1 cellular context compared by ENCODE assay signal in the genomic region with DNA sequence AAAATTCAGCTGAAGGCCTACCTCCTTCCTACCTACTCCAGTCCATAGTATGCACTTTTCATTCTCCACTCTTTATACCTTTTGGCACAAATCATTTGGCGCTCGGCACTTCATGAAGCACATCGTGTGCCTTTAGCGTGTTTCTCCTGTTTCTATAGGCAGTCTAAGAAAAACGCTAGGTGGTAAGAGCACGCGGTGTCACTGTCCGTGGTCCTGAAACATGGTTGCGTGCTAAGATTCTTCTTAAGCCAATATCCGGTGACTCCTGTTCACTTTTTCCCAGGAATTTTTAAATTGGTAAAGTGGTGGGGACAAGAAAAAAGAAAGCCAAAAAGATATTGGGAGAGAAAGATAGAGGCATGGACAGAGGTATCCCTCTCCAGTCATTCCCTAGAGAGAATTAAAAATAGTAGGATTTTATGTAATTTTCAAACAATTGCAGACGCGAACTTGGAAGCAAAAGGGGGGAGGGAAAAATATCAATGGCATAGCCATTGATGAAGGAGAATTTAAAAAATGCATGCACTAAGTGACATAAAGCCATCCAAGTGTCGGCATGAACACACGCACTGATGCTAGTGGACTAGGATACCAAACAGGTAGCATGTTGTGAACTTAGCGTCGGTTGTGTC.
TF ChIP-seq lines count a peak whose summit lies in the region.

No MANE protein-coding gene starts in this region.

TF ChIP-seq in HepG2, 621 proteins besides CTCF, POLR2A, EP300 and RAD21 (continued from another document and continues in another):
- TF ChIP-seq, protein P1, sequence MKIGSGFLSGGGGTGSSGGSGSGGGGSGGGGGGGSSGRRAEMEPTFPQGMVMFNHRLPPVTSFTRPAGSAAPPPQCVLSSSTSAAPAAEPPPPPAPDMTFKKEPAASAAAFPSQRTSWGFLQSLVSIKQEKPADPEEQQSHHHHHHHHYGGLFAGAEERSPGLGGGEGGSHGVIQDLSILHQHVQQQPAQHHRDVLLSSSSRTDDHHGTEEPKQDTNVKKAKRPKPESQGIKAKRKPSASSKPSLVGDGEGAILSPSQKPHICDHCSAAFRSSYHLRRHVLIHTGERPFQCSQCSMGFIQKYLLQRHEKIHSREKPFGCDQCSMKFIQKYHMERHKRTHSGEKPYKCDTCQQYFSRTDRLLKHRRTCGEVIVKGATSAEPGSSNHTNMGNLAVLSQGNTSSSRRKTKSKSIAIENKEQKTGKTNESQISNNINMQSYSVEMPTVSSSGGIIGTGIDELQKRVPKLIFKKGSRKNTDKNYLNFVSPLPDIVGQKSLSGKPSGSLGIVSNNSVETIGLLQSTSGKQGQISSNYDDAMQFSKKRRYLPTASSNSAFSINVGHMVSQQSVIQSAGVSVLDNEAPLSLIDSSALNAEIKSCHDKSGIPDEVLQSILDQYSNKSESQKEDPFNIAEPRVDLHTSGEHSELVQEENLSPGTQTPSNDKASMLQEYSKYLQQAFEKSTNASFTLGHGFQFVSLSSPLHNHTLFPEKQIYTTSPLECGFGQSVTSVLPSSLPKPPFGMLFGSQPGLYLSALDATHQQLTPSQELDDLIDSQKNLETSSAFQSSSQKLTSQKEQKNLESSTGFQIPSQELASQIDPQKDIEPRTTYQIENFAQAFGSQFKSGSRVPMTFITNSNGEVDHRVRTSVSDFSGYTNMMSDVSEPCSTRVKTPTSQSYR (CRISPR knock-in tag; IDR thresholded peaks at IDR 0.05; ENCODE audit: borderline replicate concordance), result peak; percentile 66; the same call in 1 of the 2 replicates
- no peak for TF ChIP-seq HNRNPK (IDR thresholded peaks at IDR 0.05; ENCODE audit: low read depth, low read length, poor library complexity, severe bottlenecking)
- TF ChIP-seq TIGD3 (CRISPR knock-in tag; IDR thresholded peaks at IDR 0.05; ENCODE audit: borderline replicate concordance), result peak; percentile 62; the same call in 1 of the 2 replicates
- TF ChIP-seq ZNF230 (CRISPR knock-in tag; IDR thresholded peaks at IDR 0.05), result 0 out of 2 replicates have a peak, but pooled peaks have one; percentile 43
- peak; percentile 97 for TF ChIP-seq KLF6 (CRISPR knock-in tag; IDR thresholded peaks at IDR 0.05)
- no peak for TF ChIP-seq SRF (IDR thresholded peaks at IDR 0.05; ENCODE audit: low read depth, low read length)
- TF ChIP-seq U2AF2 (IDR thresholded peaks at IDR 0.05; ENCODE audit: low read depth, low read length), result no peak
- no peak for TF ChIP-seq KMT2A (CRISPR knock-in tag; IDR thresholded peaks at IDR 0.05)
- no peak for TF ChIP-seq IKZF1 (IDR thresholded peaks at IDR 0.05)
- no peak for TF ChIP-seq TBX3 (IDR thresholded peaks at IDR 0.05; ENCODE audit: borderline replicate concordance)
- TF ChIP-seq, protein P2, sequence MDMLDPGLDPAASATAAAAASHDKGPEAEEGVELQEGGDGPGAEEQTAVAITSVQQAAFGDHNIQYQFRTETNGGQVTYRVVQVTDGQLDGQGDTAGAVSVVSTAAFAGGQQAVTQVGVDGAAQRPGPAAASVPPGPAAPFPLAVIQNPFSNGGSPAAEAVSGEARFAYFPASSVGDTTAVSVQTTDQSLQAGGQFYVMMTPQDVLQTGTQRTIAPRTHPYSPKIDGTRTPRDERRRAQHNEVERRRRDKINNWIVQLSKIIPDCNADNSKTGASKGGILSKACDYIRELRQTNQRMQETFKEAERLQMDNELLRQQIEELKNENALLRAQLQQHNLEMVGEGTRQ (IDR thresholded peaks at IDR 0.05; ENCODE audit: low read depth, low read length), result no peak
- TF ChIP-seq, protein P2 (CRISPR knock-in tag; IDR thresholded peaks at IDR 0.05; ENCODE audit: borderline replicate concordance), result no peak
- TF ChIP-seq HNRNPL (IDR thresholded peaks at IDR 0.05; ENCODE audit: low read depth, low read length), result no peak
- TF ChIP-seq NFAT5 (CRISPR knock-in tag; IDR thresholded peaks at IDR 0.05), result peak; percentile 90; the same call in 1 of the 2 replicates
- TF ChIP-seq MTERF4 (CRISPR knock-in tag; IDR thresholded peaks at IDR 0.05), result 0 out of 2 replicates have a peak, but pooled peaks have one; percentile 76
- TF ChIP-seq, protein P3, sequence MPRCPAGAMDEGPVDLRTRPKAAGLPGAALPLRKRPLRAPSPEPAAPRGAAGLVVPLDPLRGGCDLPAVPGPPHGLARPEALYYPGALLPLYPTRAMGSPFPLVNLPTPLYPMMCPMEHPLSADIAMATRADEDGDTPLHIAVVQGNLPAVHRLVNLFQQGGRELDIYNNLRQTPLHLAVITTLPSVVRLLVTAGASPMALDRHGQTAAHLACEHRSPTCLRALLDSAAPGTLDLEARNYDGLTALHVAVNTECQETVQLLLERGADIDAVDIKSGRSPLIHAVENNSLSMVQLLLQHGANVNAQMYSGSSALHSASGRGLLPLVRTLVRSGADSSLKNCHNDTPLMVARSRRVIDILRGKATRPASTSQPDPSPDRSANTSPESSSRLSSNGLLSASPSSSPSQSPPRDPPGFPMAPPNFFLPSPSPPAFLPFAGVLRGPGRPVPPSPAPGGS (CRISPR knock-in tag; IDR thresholded peaks at IDR 0.05), result 0 out of 2 replicates have a peak, but pooled peaks have one; percentile 42
- no peak for TF ChIP-seq GRHL1 (CRISPR knock-in tag; conservative IDR thresholded peaks at IDR 0.05)
- no peak for TF ChIP-seq ARHGAP35 (CRISPR knock-in tag; IDR thresholded peaks at IDR 0.05; ENCODE audit: borderline replicate concordance)
- TF ChIP-seq PITX1 (CRISPR knock-in tag; IDR thresholded peaks at IDR 0.05), result peak; percentile 52; the same call in 1 of the 2 replicates
- TF ChIP-seq NFATC3 (CRISPR knock-in tag; IDR thresholded peaks at IDR 0.05), result no peak
- peak; percentile 64; the same call in 1 of the 2 replicates for TF ChIP-seq GATAD2A (CRISPR knock-in tag; IDR thresholded peaks at IDR 0.05)
- TF ChIP-seq CERS6 (CRISPR knock-in tag; IDR thresholded peaks at IDR 0.05), result no peak
- TF ChIP-seq YEATS4 (CRISPR knock-in tag; IDR thresholded peaks at IDR 0.05; ENCODE audit: borderline replicate concordance), result no peak; the same call in 1 of the 2 replicates
- no peak for TF ChIP-seq ZNF496 (CRISPR knock-in tag; IDR thresholded peaks at IDR 0.05; ENCODE audit: insufficient replicate concordance)
- TF ChIP-seq ZNF431 (CRISPR knock-in tag; IDR thresholded peaks at IDR 0.05; ENCODE audit: borderline replicate concordance, low read depth), result peak; percentile 85
- no peak; the same call in 1 of the 2 replicates for TF ChIP-seq TOE1 (CRISPR knock-in tag; IDR thresholded peaks at IDR 0.05)
- TF ChIP-seq FOXJ3 (CRISPR knock-in tag; IDR thresholded peaks at IDR 0.05; ENCODE audit: borderline replicate concordance), result no peak
- no peak for TF ChIP-seq ZFP62 (CRISPR knock-in tag; IDR thresholded peaks at IDR 0.05)
- no peak for TF ChIP-seq GZF1 (CRISPR knock-in tag; IDR thresholded peaks at IDR 0.05)
- TF ChIP-seq PAXIP1 (CRISPR knock-in tag; conservative IDR thresholded peaks at IDR 0.05), result no peak; the same call in 1 of the 2 replicates
- TF ChIP-seq ZNF614 (CRISPR knock-in tag; IDR thresholded peaks at IDR 0.05; ENCODE audit: borderline replicate concordance), result peak; percentile 68; the same call in 1 of the 2 replicates
- no peak for TF ChIP-seq ZNF850 (CRISPR knock-in tag; conservative IDR thresholded peaks at IDR 0.05)
- TF ChIP-seq GFI1 (CRISPR knock-in tag; IDR thresholded peaks at IDR 0.05; ENCODE audit: borderline replicate concordance), result no peak
